In genomic region chr9:30732060-30732459, GRCh38 we compare ENCODE assay signal across 18 cellular contexts.
A peak's percentile ranks its signal among the peaks of the same experiment; 100 is the strongest.
DNase-seq lines count a peak whose midpoint lies in the region; ATAC-seq, FAIRE-seq and TF ChIP-seq lines count a peak whose summit lies in the region.
"Had no signal": no experiment of that assay in that cellular context is flagged by ENCODE, and none has a peak within 500 bp of the region (broad histone marks: within the 10 kb centered on the region; RNA-seq: fewer than 3 reads in every experiment).

No MANE protein-coding gene starts in this region.

- no peaks in the 10 kb centered on the region for H3K9me3 Mint-ChIP-seq in GM23338

- H3K9me3 ChIP-seq in kidney (ENCODE audit: control insufficient read depth in 1 of 2, low read length in 2 of 2) = no peaks in the 10 kb centered on the region
- no peaks in the 10 kb centered on the region for H3K9me3 ChIP-seq in right atrium auricular region
- H3K9me3 ChIP-seq: BLaER1 treated with 17β-estradiol and CSF1 and Interleukin-3, amounts not matched to agents 10 nM and 100 nM had no signal

- no peaks in the 10 kb centered on the region for H3K79me2 ChIP-seq in GM23338 (replicated peaks; ENCODE audit: insufficient read depth)

- H3K9ac ChIP-seq in kidney (ENCODE audit: low read length in 2 of 2) = no peak overlapping the region
- H3K9ac ChIP-seq: BLaER1 treated with 17β-estradiol and CSF1 and Interleukin-3, amounts not matched to agents 10 nM and 100 nM; GM23248 had no signal

- H3K27me3 ChIP-seq in GM23338 (ENCODE audit: insufficient read depth) = no peaks in the 10 kb centered on the region
- no peaks in the 10 kb centered on the region for H3K27me3 ChIP-seq in right atrium auricular region
- H3K27me3 ChIP-seq: BLaER1 treated with 17β-estradiol and CSF1 and Interleukin-3, amounts not matched to agents 10 nM and 100 nM had no signal

- H3K4me1 Mint-ChIP-seq in GM23338 = no peaks in the 10 kb centered on the region

- H4K20me1 ChIP-seq in GM23338 (replicated peaks; ENCODE audit: insufficient read depth) = no peaks in the 10 kb centered on the region
- H4K20me1 ChIP-seq: BLaER1 treated with 17β-estradiol and CSF1 and Interleukin-3, amounts not matched to agents 10 nM and 100 nM had no signal

- H3K36me3 ChIP-seq in GM23338 (ENCODE audit: insufficient read depth) (no peaks in the 10 kb centered on the region), kidney (ENCODE audit: control insufficient read depth in 1 of 2, insufficient read depth in 2 of 2, low read length in 2 of 2) (no peaks in the 10 kb centered on the region), right atrium auricular region (no peaks in the 10 kb centered on the region)
- H3K36me3 ChIP-seq: BLaER1 treated with 17β-estradiol and CSF1 and Interleukin-3, amounts not matched to agents 10 nM and 100 nM had no signal

- no peak overlapping the region for H3K4me2 ChIP-seq in GM23338
- H3K4me2 ChIP-seq: BLaER1 treated with 17β-estradiol and CSF1 and Interleukin-3, amounts not matched to agents 10 nM and 100 nM had no signal

- no peak for FAIRE-seq in kidney (lab: Jason Lieb, UNC)
- FAIRE-seq: GM12891, K562 had no signal

- H3K4me1 ChIP-seq in GM23338 (ENCODE audit: insufficient read depth) = no peaks in the 10 kb centered on the region
- H3K4me1 ChIP-seq in kidney (ENCODE audit: control insufficient read depth in 1 of 2, insufficient read depth in 1 of 2, low read depth in 1 of 2, low read length in 2 of 2) = no peaks in the 10 kb centered on the region
- H3K4me1 ChIP-seq in right atrium auricular region = no peaks in the 10 kb centered on the region
- H3K4me1 ChIP-seq: BLaER1 treated with 17β-estradiol and CSF1 and Interleukin-3, amounts not matched to agents 10 nM and 100 nM had no signal

- H3K36me3 Mint-ChIP-seq in GM23338 (ENCODE audit: low read depth) = no peaks in the 10 kb centered on the region

- H3K27me3 Mint-ChIP-seq in GM23338 (ENCODE audit: insufficient read depth, low read depth, poor library complexity) = no peaks in the 10 kb centered on the region

- intact Hi-C loops in kidney (cut with DNase I) = no loop called here

- H3K27ac ChIP-seq in GM23338 (ENCODE audit: low read depth) = no peak overlapping the region
- H3K27ac ChIP-seq in VCaP = no peak overlapping the region
- H3K27ac ChIP-seq in kidney (ENCODE audit: low read depth in 2 of 2, low read length in 2 of 2) = no peak overlapping the region
- H3K27ac ChIP-seq in right atrium auricular region = no peak overlapping the region
- H3K27ac ChIP-seq: 22Rv1; BLaER1 treated with 17β-estradiol and CSF1 and Interleukin-3, amounts not matched to agents 10 nM and 100 nM; GM23248 had no signal

- ATAC-seq in GM23338 = peak; percentile 87
- ATAC-seq: K562 had no signal

- no peak overlapping the region for H3K4me3 Mint-ChIP-seq in GM23338
- H3K4me3 Mint-ChIP-seq: HFFc6 had no signal

- peak; percentile 63 for DNase-seq in DMS53 (lab: John Stamatoyannopoulos, UW)
- DNase-seq in DMS53 treated with DMSO at 0.1 percent for 48 hours (lab: John Stamatoyannopoulos, UW; ENCODE audit: unreplicated experiment) = no peak
- DNase-seq in GM23338 (ENCODE audit: low spot score) = peak; percentile 45
- DNase-seq in kidney = peak; percentile 24
- DNase-seq in NCI-H1105 (lab: John Stamatoyannopoulos, UW) = no peak
- DNase-seq in right atrium auricular region (ENCODE audit: low spot score) = no peak
- no peak for DNase-seq in NCI-H1930 (lab: John Stamatoyannopoulos, UW)
- DNase-seq: GM23248, HFFc6, NCI-H187, NCI-H2227 treated with DMSO at 0.1 percent for 48 hours, NCI-H526, SIG-M5 had no signal

- H3K27ac Mint-ChIP-seq in GM23338 = no peak overlapping the region
- H3K27ac Mint-ChIP-seq: HFFc6 had no signal

- H3F3A ChIP-seq in GM23338 (replicated peaks; ENCODE audit: low read depth) = no peaks in the 10 kb centered on the region

- H3K4me3 ChIP-seq in GM23338 (no peak overlapping the region), kidney (ENCODE audit: low read length in 2 of 2) (no peak overlapping the region), right atrium auricular region (no peak overlapping the region)
- H3K4me3 ChIP-seq: BLaER1 treated with 17β-estradiol and CSF1 and Interleukin-3, amounts not matched to agents 10 nM and 100 nM; GM23248; K562 had no signal

- H2AFZ ChIP-seq in GM23338 = peak overlapping the region; percentile 56; the same call in 1 of the 2 replicates
- H2AFZ ChIP-seq: GM23248 had no signal

- TF ChIP-seq CTCF in GM23338 (conservative IDR thresholded peaks at IDR 0.05; ENCODE audit: low read depth in 2 of 2) (peak; percentile 25 to 36; a peak in 3 of 4 replicates), VCaP (conservative IDR thresholded peaks at IDR 0.05) (peak; percentile 42), kidney (IDR thresholded peaks at IDR 0.05; ENCODE audit: borderline replicate concordance, extremely low read depth, insufficient read depth) (no peak), right atrium auricular region (IDR thresholded peaks at IDR 0.05) (no peak)

- H3K9me2 ChIP-seq in GM23338 (ENCODE audit: insufficient read depth) = no peaks in the 10 kb centered on the region

TF ChIP-seq in GM23338, 12 proteins besides CTCF, POLR2A, EP300 and RAD21:
- TF ChIP-seq ZNF331 (CRISPR knock-in tag; IDR thresholded peaks at IDR 0.05; ENCODE audit: low read depth) (no peak), STAT1 (IDR thresholded peaks at IDR 0.05; ENCODE audit: unreplicated experiment) (no peak), EZH2 (IDR thresholded peaks at IDR 0.05; ENCODE audit: low read depth, unreplicated experiment) (no peak), ZNF114 (CRISPR knock-in tag; IDR thresholded peaks at IDR 0.05) (no peak), ETS1 (IDR thresholded peaks at IDR 0.05) (no peak), JUNB (IDR thresholded peaks at IDR 0.05; ENCODE audit: unreplicated experiment) (no peak), REST (IDR thresholded peaks at IDR 0.05; ENCODE audit: unreplicated experiment) (no peak)

Comparison
In these comparisons a context has a peak if more than half of its experiments do, and no peak if none do; other contexts are left out.
1. DNase-seq: peak in DMS53 (single experiment), GM23338 (single experiment) and kidney (single experiment); none in DMS53 treated with DMSO at 0.1 percent for 48 hours (single experiment), NCI-H1105 (single experiment), right atrium auricular region (single experiment) and NCI-H1930 (0 of 2).
2. CTCF ChIP-seq: peak in GM23338 (2 of 2) and VCaP (single experiment); none in kidney (single experiment) and right atrium auricular region (0 of 2).